ENCODE assay signal across 12 cellular contexts in genomic region chr9:88198346-88198807, GRCh38.
A peak's percentile ranks its signal among the peaks of the same experiment; 100 is the strongest.
DNase-seq lines count a peak whose midpoint lies in the region; ATAC-seq and TF ChIP-seq lines count a peak whose summit lies in the region.
"Had no signal": no experiment of that assay in that cellular context is flagged by ENCODE, and none has a peak within 500 bp of the region (broad histone marks: within the 10 kb centered on the region; RNA-seq: fewer than 3 reads in every experiment).

No MANE protein-coding gene starts in this region.

- no peak overlapping the region for H3K27ac ChIP-seq in right cardiac atrium (ENCODE audit: low read length)
- H3K27ac ChIP-seq in heart right ventricle = peak overlapping the region in 1 of 10 donors; percentile 57

- H3K4me1 Mint-ChIP-seq in brain (peaks cover 21% of the 10 kb centered on the region), mesothelial cell of epicardium (peaks cover 53% of the 10 kb centered on the region)

- H3K4me3 Mint-ChIP-seq in brain (peak overlapping the region in 3 of 5 experiments; percentile 7 to 59 (median 13)), mesothelial cell of epicardium (peak overlapping the region; percentile 22)

- H3K9me3 Mint-ChIP-seq in brain = no peaks in the 10 kb centered on the region
- H3K9me3 Mint-ChIP-seq in mesothelial cell of epicardium = no peaks in the 10 kb centered on the region

- H3K27me3 Mint-ChIP-seq in brain = no peaks in the 10 kb centered on the region
- H3K27me3 Mint-ChIP-seq in mesothelial cell of epicardium (ENCODE audit: low read depth) = no peaks in the 10 kb centered on the region

- peaks cover 2% of the 10 kb centered on the region for H3K4me1 ChIP-seq in right cardiac atrium (ENCODE audit: control insufficient read depth, insufficient read depth, low read length)
- H3K4me1 ChIP-seq in heart right ventricle = peaks cover 0 to 19% (median 6%) of the 10 kb centered on the region in 9 donors
- H3K4me1 ChIP-seq: BE2C had no signal

- WGBS in right cardiac atrium = 49% methylated on average over 7 of the region's 7 CpGs
- 49 to 72% methylated on average over 7 of the region's 7 CpGs for WGBS in heart right ventricle, 2 donors

- intact Hi-C loops in right cardiac atrium (cut with DNase I) (no loop called here), heart right ventricle (cut with DNase I) (loop anchor here in 1 of 10 donors (10.0 kb wide), 1 partner anchor 186 kb away; the partner anchor contains the start of gene SPIN1)

- ATAC-seq in right cardiac atrium (no peak), heart right ventricle (no peak), GM18520 (IDR thresholded peaks at IDR 0.05; ENCODE audit: unreplicated experiment) (no peak)

- H3K27ac Mint-ChIP-seq in brain (peak overlapping the region in 3 of 5 experiments; percentile 31 to 38 (median 37)), mesothelial cell of epicardium (peak overlapping the region; percentile 89)

- H3K27me3 ChIP-seq in right cardiac atrium (ENCODE audit: control insufficient read depth, insufficient read depth) (no peaks in the 10 kb centered on the region), heart right ventricle (no peaks in the 10 kb centered on the region)

- DNase-seq in right cardiac atrium (peak in 1 of 3 donors; percentile 65), heart right ventricle (no peak), mesothelial cell of epicardium (ENCODE audit: low spot score in 2 of 2, unreplicated experiment in 2 of 2) (no peak), OCI-M2 (lab: John Stamatoyannopoulos, UW; ENCODE audit: unreplicated experiment) (no peak), NCI-H187 treated with DMSO at 0.1 percent for 48 hours (lab: John Stamatoyannopoulos, UW) (no peak), NCI-H146 treated with DMSO at 0.1 percent for 48 hours (lab: John Stamatoyannopoulos, UW; ENCODE audit: unreplicated experiment) (no peak)
- DNase-seq: activated CD8-positive, alpha-beta memory T cell treated with anti-CD3 and anti-CD28 coated beads for 24 hours; BE2C; effector CD8-positive, alpha-beta T cell; stimulated activated CD8-positive, alpha-beta memory T cell treated with anti-CD3 and anti-CD28 coated beads, Interleukin-4, amount 100 ng/mL, for 48 hours had no signal

- H3K36me3 ChIP-seq in heart right ventricle = no peaks in the 10 kb centered on the region
- H3K36me3 ChIP-seq: BE2C had no signal

- H3K4me3 ChIP-seq in right cardiac atrium (ENCODE audit: low read length) (peak overlapping the region; percentile 35), heart right ventricle (peak overlapping the region in 5 of 10 donors; percentile 16 to 34 (median 23))

- H3K36me3 Mint-ChIP-seq in brain (no peaks in the 10 kb centered on the region), mesothelial cell of epicardium (no peaks in the 10 kb centered on the region)

- H3K9me3 ChIP-seq in right cardiac atrium (ENCODE audit: control insufficient read depth, low read length) (no peaks in the 10 kb centered on the region), heart right ventricle (no peaks in the 10 kb centered on the region)
- H3K9me3 ChIP-seq: BE2C had no signal

- TF ChIP-seq CTCF in heart right ventricle (IDR thresholded peaks at IDR 0.05) (no peak), brain (conservative IDR thresholded peaks at IDR 0.05) (no peak), mesothelial cell of epicardium (IDR thresholded peaks at IDR 0.05; ENCODE audit: unreplicated experiment) (no peak)
